19 cellular contexts compared by ENCODE assay signal in the genomic region with DNA sequence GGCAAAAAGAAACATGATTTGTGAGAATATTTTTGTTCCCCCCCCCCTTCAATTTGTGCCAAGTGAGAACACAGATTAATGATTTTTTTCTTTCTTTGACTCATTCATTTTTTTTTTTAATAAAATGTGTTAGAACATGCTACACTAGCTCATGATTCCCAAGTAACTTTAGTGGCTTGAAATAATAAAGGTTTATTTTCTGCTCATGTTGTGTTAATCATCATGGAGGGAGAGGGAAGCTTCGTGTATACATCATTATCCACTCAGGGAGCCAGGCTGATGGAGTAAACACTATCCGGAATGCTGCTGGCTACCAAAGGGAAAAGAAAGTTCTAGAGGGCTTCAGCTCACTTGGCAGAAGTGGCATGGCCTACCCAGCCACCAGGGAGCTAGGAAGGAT.
"Had no signal": no experiment of that assay in that cellular context is flagged by ENCODE, and none has a peak within 500 bp of the region (broad histone marks: within the 10 kb centered on the region; RNA-seq: fewer than 3 reads in every experiment).

No MANE protein-coding gene starts in this region.

- H3K27me3 ChIP-seq: colonic mucosa, heart left ventricle, ovary, right lobe of liver, upper lobe of left lung, vagina had no signal

- ATAC-seq: activated naive CD8-positive, alpha-beta T cell treated with anti-CD3 and anti-CD28 coated beads, Interleukin-2, amount 50 U/mL, for 24 hours; heart left ventricle; left ventricle myocardium superior; right lobe of liver had no signal

- H3K27ac ChIP-seq: colonic mucosa, heart left ventricle, ovary, right lobe of liver, upper lobe of left lung, vagina had no signal

- H3K36me3 ChIP-seq: colonic mucosa, heart left ventricle, ovary, right lobe of liver, upper lobe of left lung, vagina had no signal

- H3K4me3 ChIP-seq: colonic mucosa, heart left ventricle, ovary, right lobe of liver, upper lobe of left lung, vagina had no signal

- DNase-seq: activated CD4-positive, alpha-beta memory T cell treated with anti-CD3 and anti-CD28 coated beads, Interleukin-2, amount 10 ng/mL, durations not matched to agents 7 days and 5 days; activated CD4-positive, alpha-beta T cell treated with anti-CD3 and anti-CD28 coated beads, Interleukin-2, amount 10 ng/mL, durations not matched to agents 7 days and 5 days; activated CD4-positive, CD25-positive, alpha-beta regulatory T cell treated with anti-CD3 and anti-CD28 coated beads, Interleukin-2, amount 50 U/mL, for 72 hours; activated CD8-positive, alpha-beta memory T cell treated with anti-CD3 and anti-CD28 coated beads, Interleukin-2, amount 50 U/mL, for 48 hours; activated naive CD8-positive, alpha-beta T cell treated with anti-CD3 and anti-CD28 coated beads, Interleukin-2, amount 50 U/mL, for 24 hours; activated T-cell treated with anti-CD3 and anti-CD28 coated beads, Interleukin-2, amount 50 U/mL, for 48 hours; amygdala; colonic mucosa; effector memory CD4-positive, alpha-beta T cell; foreskin fibroblast; heart left ventricle; left ventricle myocardium superior; naive B cell; nephron progenitor cell; ovary; right lobe of liver; stimulated activated CD4-positive, alpha-beta T cell treated with anti-CD3 and anti-CD28 coated beads, Interleukin-2, amount 100 ng/mL, for 48 hours; upper lobe of left lung had no signal

- H3K4me1 ChIP-seq: colonic mucosa had no signal

- H3K9me3 ChIP-seq: colonic mucosa, ovary, right lobe of liver, upper lobe of left lung, vagina had no signal
